ENCODE assay signal across 13 cellular contexts in genomic region chr11:65305501-65306268, GRCh38. TPM values are rescaled to one million over a fixed set of nuclear protein-coding genes. Genes with fewer than 3 reads are reported as not detected.
DNase-seq lines count a peak whose midpoint lies in the region; ATAC-seq and TF ChIP-seq lines count a peak whose summit lies in the region.
"Had no signal": no experiment of that assay in that cellular context is flagged by ENCODE, and none has a peak within 500 bp of the region (broad histone marks: within the 10 kb centered on the region; RNA-seq: fewer than 3 reads in every experiment).

No MANE protein-coding gene starts in this region.

- TF ChIP-seq CTCF in IMR-90 (conservative IDR thresholded peaks at IDR 0.05; ENCODE audit: low read depth, low read length) (no peak), right lobe of liver (IDR thresholded peaks at IDR 0.05) (no peak), Calu3 (IDR thresholded peaks at IDR 0.05; ENCODE audit: unreplicated experiment) (no peak)

- no peak overlapping the region for H3K4me3 Mint-ChIP-seq in Calu3 (ENCODE audit: low read depth, unreplicated experiment)
- H3K4me3 Mint-ChIP-seq: CD4-positive, alpha-beta T cell; natural killer cell had no signal

- no peak overlapping the region for H3K27ac Mint-ChIP-seq in Calu3 (ENCODE audit: unreplicated experiment)
- H3K27ac Mint-ChIP-seq: CD4-positive, alpha-beta T cell; natural killer cell had no signal

- CTCF ChIA-PET in IMR-90 (lab: Yijun Ruan, JAX): interaction anchor here (2.1 kb wide), 1 partner anchor 10 kb away, joined by 6 read pairs; no protein-coding TSS in a partner anchor
- CTCF ChIA-PET in Calu3 (lab: Charles Lee): interaction anchor here (0.5 kb wide), 1 partner anchor 23 kb away, joined by 4 read pairs; no protein-coding TSS in a partner anchor

- H3K9ac ChIP-seq in IMR-90 (ENCODE audit: low read depth, low read length) (0 out of 2 replicates have a peak overlapping the region, but pooled peaks have one; percentile 12), subcutaneous abdominal adipose tissue (ENCODE audit: low read length in 5 of 5) (no peak overlapping the region), neuronal stem cell (ENCODE audit: low read depth, low read length, poor library complexity) (no peak overlapping the region)

- WGBS in IMR-90 (ENCODE audit: extremely low coverage in 2 of 2, insufficient read length in 1 of 2), 2 experiments: no CpG with 5 or more reads among the region's 17 CpGs
- WGBS in right lobe of liver (ENCODE audit: insufficient coverage, low coverage, low lambda C conversion rate, missing lambda C conversion rate): 51% methylated on average over 16 of the region's 17 CpGs
- WGBS in neuronal stem cell (ENCODE audit: extremely low coverage in 2 of 2, insufficient read length in 2 of 2, insufficient replicate concordance in 1 of 2), 2 donors: no CpG with 5 or more reads among the region's 17 CpGs

- H3K36me3 ChIP-seq in IMR-90 (ENCODE audit: control insufficient read depth, insufficient read depth, low read length) (no peaks in the 10 kb centered on the region), right lobe of liver (no peaks in the 10 kb centered on the region), subcutaneous abdominal adipose tissue (ENCODE audit: control insufficient read depth in 5 of 5, insufficient read depth in 5 of 5, low read length in 5 of 5) (peaks cover 0 to 19% (median 5%) of the 10 kb centered on the region in 5 donors), neuronal stem cell (replicated peaks in 1 of 2; ENCODE audit: control insufficient read depth in 2 of 2, insufficient read depth in 2 of 2, low read length in 2 of 2) (peaks cover 14 to 40% of the 10 kb centered on the region in 2 donors)

- peak overlapping the region; percentile 53 for H2BK20ac ChIP-seq in IMR-90 (ENCODE audit: low read depth, low read length)

- H2BK12ac ChIP-seq in neuronal stem cell (ENCODE audit: low read length): no peak overlapping the region

- H3K27ac ChIP-seq in IMR-90 (ENCODE audit: insufficient read depth, low read length) (peak overlapping the region; percentile 84; the same call in 1 of the 2 replicates), caudate nucleus (ENCODE audit: low read depth, low read length) (peak overlapping the region; percentile 46), right lobe of liver (peak overlapping the region in 2 of 3 donors; percentile 34 to 52), subcutaneous abdominal adipose tissue (ENCODE audit: low read depth, low read length) (peak overlapping the region; percentile 41), neuronal stem cell (replicated peaks; ENCODE audit: low read length) (no peak overlapping the region)
- H3K27ac ChIP-seq: epithelial cell of prostate had no signal

- H3K36me3 Mint-ChIP-seq in Calu3 (ENCODE audit: insufficient read depth, unreplicated experiment): peaks cover 33% of the 10 kb centered on the region
- H3K36me3 Mint-ChIP-seq: natural killer cell had no signal

- no peak for TF ChIP-seq RAD21 in IMR-90 (IDR thresholded peaks at IDR 0.05; ENCODE audit: low read length)

- DNase-seq in IMR-90: peak; percentile 90
- DNase-seq in caudate nucleus (lab: John Stamatoyannopoulos, UW): no peak
- DNase-seq in right lobe of liver: peak; percentile 48 to 76 (median 72)
- DNase-seq in neuronal stem cell (ENCODE audit: low spot score): no peak
- DNase-seq in stimulated activated naive CD8-positive, alpha-beta T cell treated with anti-CD3 and anti-CD28 coated beads, Interleukin-15, Interleukin-2, amounts not matched to agents 100 U/mL and 50 U/mL, for 24 hours: no peak
- no peak for DNase-seq in Calu3
- DNase-seq: CD4-positive, alpha-beta T cell; MV-4-11; natural killer cell; RPMI8226 had no signal

- H2BK120ac ChIP-seq in IMR-90 (ENCODE audit: low read depth, low read length) (peak overlapping the region; percentile 76), neuronal stem cell (ENCODE audit: low read depth, low read length) (no peak overlapping the region)

- H4K5ac ChIP-seq in IMR-90 (ENCODE audit: low read depth, low read length): peak overlapping the region; percentile 51

- H3K14ac ChIP-seq in IMR-90 (replicated peaks; ENCODE audit: low read depth, low read length) (peak overlapping the region; percentile 58; the same call in 1 of the 2 replicates), neuronal stem cell (ENCODE audit: low read length) (no peak overlapping the region)

- peaks cover 9% of the 10 kb centered on the region for H4K20me1 ChIP-seq in IMR-90 (ENCODE audit: insufficient read depth, low read length)

- H3K79me1 ChIP-seq in IMR-90 (ENCODE audit: low read depth in 1 of 2, low read length in 2 of 2) (peaks cover 7 to 56% of the 10 kb centered on the region in 2 experiments; a peak in 3 of 4 replicates), neuronal stem cell (ENCODE audit: low read depth, low read length) (peaks cover 2% of the 10 kb centered on the region)

- peak overlapping the region; percentile 34; the same call in 1 of the 2 replicates for H3K23ac ChIP-seq in IMR-90 (ENCODE audit: low read depth, low read length)
- H3K23ac ChIP-seq in neuronal stem cell (ENCODE audit: low read depth, low read length, poor library complexity): no peak overlapping the region

- intact Hi-C loops in IMR-90 (cut with micrococcal nuclease) (no loop called here), right lobe of liver (cut with DNase I) (no loop called here), Calu3 (cut with micrococcal nuclease; ENCODE audit: unreplicated experiment) (no loop called here)

- peak overlapping the region; percentile 39 for H3K4me2 ChIP-seq in IMR-90 (ENCODE audit: low read depth, low read length)
- no peak overlapping the region for H3K4me2 ChIP-seq in neuronal stem cell (ENCODE audit: insufficient read depth, low read length, poor library complexity, severe bottlenecking)

- H2AFZ ChIP-seq in IMR-90 (replicated peaks; ENCODE audit: low read length, poor library complexity) (no peak overlapping the region), neuronal stem cell (ENCODE audit: low read length) (no peak overlapping the region)

- H2BK5ac ChIP-seq in IMR-90 (ENCODE audit: low read depth, low read length, poor library complexity, severe bottlenecking) (peak overlapping the region; percentile 65), neuronal stem cell (ENCODE audit: low read length) (no peak overlapping the region)

- H3K4ac ChIP-seq in IMR-90 (ENCODE audit: low read depth, low read length) (peak overlapping the region; percentile 82), neuronal stem cell (ENCODE audit: low read length) (no peak overlapping the region)

- in situ Hi-C loops in IMR-90 (cut with MboI; ENCODE audit: low sequenced_read_pairs): no loop called here

- H3K9me3 Mint-ChIP-seq in Calu3 (ENCODE audit: low read depth, unreplicated experiment): no peaks in the 10 kb centered on the region
- H3K9me3 Mint-ChIP-seq: CD4-positive, alpha-beta T cell; natural killer cell had no signal

- peak; percentile 51 for ATAC-seq in IMR-90 (ENCODE audit: low read depth)
- peak; percentile 74 to 85 (median 84) for ATAC-seq in right lobe of liver
- ATAC-seq in HG03095 (IDR thresholded peaks at IDR 0.05; ENCODE audit: unreplicated experiment): no peak
- ATAC-seq in stimulated activated naive CD8-positive, alpha-beta T cell treated with anti-CD3 and anti-CD28 coated beads, Interleukin-15, Interleukin-2, amounts not matched to agents 100 U/mL and 50 U/mL, for 24 hours: no peak
- ATAC-seq: natural killer cell had no signal

- H3K4me1 Mint-ChIP-seq in Calu3 (ENCODE audit: low read depth, unreplicated experiment): peaks cover 18% of the 10 kb centered on the region
- H3K4me1 Mint-ChIP-seq: natural killer cell had no signal

- H3K4me3 ChIP-seq in IMR-90 (ENCODE audit: insufficient read depth, low read depth, low read length): no peak overlapping the region
- H3K4me3 ChIP-seq in right lobe of liver: no peak overlapping the region
- no peak overlapping the region for H3K4me3 ChIP-seq in subcutaneous abdominal adipose tissue (ENCODE audit: low read depth in 1 of 5, low read length in 5 of 5)
- H3K4me3 ChIP-seq in neuronal stem cell (ENCODE audit: low read length in 2 of 2): no peak overlapping the region

- 0 out of 2 replicates have a peak overlapping the region, but pooled peaks have one; percentile 12 for H4K91ac ChIP-seq in IMR-90 (ENCODE audit: insufficient read depth, low read depth, low read length)
- no peak overlapping the region for H4K91ac ChIP-seq in neuronal stem cell (ENCODE audit: low read depth, low read length, poor library complexity)

- H2AK5ac ChIP-seq in IMR-90 (ENCODE audit: low read depth, low read length): peak overlapping the region; percentile 84
- H2AK5ac ChIP-seq in neuronal stem cell (ENCODE audit: low read depth, low read length): no peak overlapping the region

- BruUV-seq in IMR-90 (replicated peaks; lab: Mats Ljungman, UMichigan): no TSS peak
- no TSS peak for BruUV-seq in Calu3 (replicated peaks; lab: Mats Ljungman, UMichigan)

- H3K9me1 ChIP-seq in IMR-90 (ENCODE audit: insufficient read depth, low read length): peaks cover 53% of the 10 kb centered on the region

- H2BK15ac ChIP-seq in IMR-90 (ENCODE audit: low read depth, low read length) (peak overlapping the region; percentile 7; the same call in 1 of the 3 replicates), neuronal stem cell (ENCODE audit: low read length) (no peak overlapping the region)

- peak overlapping the region; percentile 40; the same call in 1 of the 2 replicates for H3K18ac ChIP-seq in IMR-90 (ENCODE audit: low read depth, low read length)
- no peak overlapping the region for H3K18ac ChIP-seq in neuronal stem cell (ENCODE audit: low read length)

- POLR2A ChIA-PET in IMR-90 (lab: Charles Lee; ENCODE audit: unreplicated experiment): interaction anchor here (0.5 kb wide), 1 partner anchor 134 kb away, joined by 5 read pairs; no protein-coding TSS in a partner anchor

- H3K27me3 ChIP-seq in IMR-90 (ENCODE audit: control insufficient read depth, insufficient read depth, low read length) (no peaks in the 10 kb centered on the region), right lobe of liver (no peaks in the 10 kb centered on the region), subcutaneous abdominal adipose tissue (ENCODE audit: control insufficient read depth in 5 of 5, insufficient read depth in 4 of 5, low read length in 5 of 5) (no peaks in the 10 kb centered on the region), neuronal stem cell (ENCODE audit: control insufficient read depth in 3 of 3, insufficient read depth in 3 of 3, low read depth in 1 of 3, low read length in 3 of 3) (no peaks in the 10 kb centered on the region)

- H4K8ac ChIP-seq in IMR-90 (ENCODE audit: low read depth in 2 of 2, low read length in 2 of 2) (peak overlapping the region in 1 of 2 experiments; percentile 55; a peak in 2 of 4 replicates), neuronal stem cell (ENCODE audit: low read depth, low read length) (no peak overlapping the region)

- dilution Hi-C loops in IMR-90 (cut with HindIII; ENCODE audit: low sequenced_read_pairs, unreplicated experiment): no loop called here

- H3K4me1 ChIP-seq in IMR-90 (ENCODE audit: control insufficient read depth, insufficient read depth, low read length) (peaks cover 48% of the 10 kb centered on the region), right lobe of liver (peaks cover 0 to 28% (median 10%) of the 10 kb centered on the region in 4 donors), subcutaneous abdominal adipose tissue (ENCODE audit: control insufficient read depth in 5 of 5, insufficient read depth in 5 of 5, low read length in 5 of 5) (peaks cover 32 to 64% (median 55%) of the 10 kb centered on the region in 5 donors), neuronal stem cell (ENCODE audit: control insufficient read depth in 2 of 2, insufficient read depth in 1 of 2, low read depth in 1 of 2, low read length in 2 of 2) (peaks cover 17 to 23% of the 10 kb centered on the region in 2 donors)

- TF ChIP-seq POLR2A in IMR-90 (IDR thresholded peaks at IDR 0.05; ENCODE audit: low read depth, low read length) (no peak), right lobe of liver (IDR thresholded peaks at IDR 0.05) (no peak)

- H3K9me3 ChIP-seq in IMR-90 (ENCODE audit: control insufficient read depth, insufficient read depth, low read length) (no peaks in the 10 kb centered on the region), right lobe of liver (no peaks in the 10 kb centered on the region), subcutaneous abdominal adipose tissue (ENCODE audit: control insufficient read depth in 5 of 5, low read length in 5 of 5) (no peaks in the 10 kb centered on the region), neuronal stem cell (replicated peaks in 1 of 2; ENCODE audit: control insufficient read depth in 2 of 2, insufficient read depth in 1 of 2, low read depth in 1 of 2, low read length in 2 of 2) (peaks cover 0 to 2% of the 10 kb centered on the region in 2 donors)

- H2AK9ac ChIP-seq in IMR-90 (replicated peaks; ENCODE audit: low read depth, low read length, poor library complexity): peak overlapping the region; percentile 20

- no peaks in the 10 kb centered on the region for H3K27me3 Mint-ChIP-seq in Calu3 (ENCODE audit: unreplicated experiment)
- H3K27me3 Mint-ChIP-seq: CD4-positive, alpha-beta T cell had no signal

- no peak overlapping the region for H3K56ac ChIP-seq in IMR-90 (ENCODE audit: extremely low read depth, insufficient read depth, low read length)

RNA-seq across cellular contexts. Expression of gene CDC42EP2, which starts 9.0 kb away (rescaled TPM):
- 5.2 and 5.3 TPM in 2 replicates for total RNA-seq in IMR-90 (2012; rRNA removed)
- 27.5 and 31.3 TPM in 2 replicates for polyA plus RNA-seq in IMR-90 (2012; rRNA removed)
- polyA plus RNA-seq in IMR-90 (2012; cell fraction: cytosol; rRNA removed): 21.0 and 67.9 TPM in 2 replicates
- 50.4 and 79.5 TPM in 2 replicates for polyA plus RNA-seq in IMR-90 (2012; cell fraction: nucleus; rRNA removed; ENCODE audit: low replicate concordance)
- 1 to 10 TPM in 4 of 6 experiments, under 1 TPM in 2; 0.55 to 3.4 (median 2.3) TPM for total RNA-seq in right lobe of liver
- 1.4 TPM for polyA plus RNA-seq in neuronal stem cell (2013, experiment 1 of 2)
- polyA plus RNA-seq in neuronal stem cell (2013, experiment 2 of 2): 1.6 TPM
- 35.6 and 43.2 TPM in 2 replicates for total RNA-seq in Calu3 (2022)

RNA-seq across cellular contexts. Expression of gene DPF2, which starts 28.0 kb away (rescaled TPM):
- total RNA-seq in IMR-90 (2012; rRNA removed) (37.2 and 42.8 TPM in 2 replicates), right lobe of liver (10 to 100 TPM; 11.1 to 21.7 (median 19.4) TPM), Calu3 (2022) (57.5 and 61.1 TPM in 2 replicates)
- polyA plus RNA-seq in IMR-90 (2012; rRNA removed): 54.3 and 62.5 TPM in 2 replicates
- 41.8 and 53.8 TPM in 2 replicates for polyA plus RNA-seq in IMR-90 (2012; cell fraction: cytosol; rRNA removed)
- 72.6 and 78.3 TPM in 2 replicates for polyA plus RNA-seq in IMR-90 (2012; cell fraction: nucleus; rRNA removed; ENCODE audit: low replicate concordance)
- 78.6 TPM for polyA plus RNA-seq in neuronal stem cell (2013, experiment 1 of 2)
- 77.3 TPM for polyA plus RNA-seq in neuronal stem cell (2013, experiment 2 of 2)

RNA-seq across cellular contexts. Expression of gene POLA2, which starts 43.9 kb away (rescaled TPM):
- 12.2 and 14.2 TPM in 2 replicates for total RNA-seq in IMR-90 (2012; rRNA removed)
- polyA plus RNA-seq in IMR-90 (2012; rRNA removed): 17.3 and 19.9 TPM in 2 replicates
- 7.9 and 20.1 TPM in 2 replicates for polyA plus RNA-seq in IMR-90 (2012; cell fraction: cytosol; rRNA removed)
- 12.7 and 14.4 TPM in 2 replicates for polyA plus RNA-seq in IMR-90 (2012; cell fraction: nucleus; rRNA removed; ENCODE audit: low replicate concordance)
- total RNA-seq in right lobe of liver: 1 to 10 TPM; 1.8 to 8.4 (median 3.5) TPM
- polyA plus RNA-seq in neuronal stem cell (2013, experiment 1 of 2): 13.5 TPM
- polyA plus RNA-seq in neuronal stem cell (2013, experiment 2 of 2): 13.4 TPM
- 34.4 and 40.4 TPM in 2 replicates for total RNA-seq in Calu3 (2022)

RNA-seq across cellular contexts. Expression of gene TIGD3, which starts 48.9 kb away (rescaled TPM):
- total RNA-seq in IMR-90 (2012; rRNA removed) (0.28 TPM in 1 of 2 replicates, not detected in the other), right lobe of liver (under 1 TPM in 3 of 6 experiments, not detected in 3; 0.10 to 0.28 (median 0.20) TPM), Calu3 (2022) (0.73 and 1.5 TPM in 2 replicates)
- polyA plus RNA-seq in IMR-90 (2012; rRNA removed): 0.12 TPM in 1 of 2 replicates, not detected in the other
- 0.06 and 0.11 TPM in 2 replicates for polyA plus RNA-seq in IMR-90 (2012; cell fraction: cytosol; rRNA removed)
- 0.46 and 0.78 TPM in 2 replicates for polyA plus RNA-seq in IMR-90 (2012; cell fraction: nucleus; rRNA removed; ENCODE audit: low replicate concordance)
- 1.8 TPM for polyA plus RNA-seq in neuronal stem cell (2013, experiment 1 of 2)
- polyA plus RNA-seq in neuronal stem cell (2013, experiment 2 of 2): 1.6 TPM

Comparison
In these comparisons a context has a peak if more than half of its experiments do, and no peak if none do; other contexts are left out.
1. ATAC-seq: peak in IMR-90 (single experiment) and right lobe of liver (4 of 4); none in HG03095 (single experiment) and stimulated activated naive CD8-positive, alpha-beta T cell treated with anti-CD3 and anti-CD28 coated beads, Interleukin-15, Interleukin-2, amounts not matched to agents 100 U/mL and 50 U/mL, for 24 hours (single experiment).
2. DNase-seq: peak in IMR-90 (single experiment) and right lobe of liver (3 of 3); none in caudate nucleus (0 of 61), neuronal stem cell (single experiment), stimulated activated naive CD8-positive, alpha-beta T cell treated with anti-CD3 and anti-CD28 coated beads, Interleukin-15, Interleukin-2, amounts not matched to agents 100 U/mL and 50 U/mL, for 24 hours (single experiment) and Calu3 (single experiment).